In the genomic region with DNA sequence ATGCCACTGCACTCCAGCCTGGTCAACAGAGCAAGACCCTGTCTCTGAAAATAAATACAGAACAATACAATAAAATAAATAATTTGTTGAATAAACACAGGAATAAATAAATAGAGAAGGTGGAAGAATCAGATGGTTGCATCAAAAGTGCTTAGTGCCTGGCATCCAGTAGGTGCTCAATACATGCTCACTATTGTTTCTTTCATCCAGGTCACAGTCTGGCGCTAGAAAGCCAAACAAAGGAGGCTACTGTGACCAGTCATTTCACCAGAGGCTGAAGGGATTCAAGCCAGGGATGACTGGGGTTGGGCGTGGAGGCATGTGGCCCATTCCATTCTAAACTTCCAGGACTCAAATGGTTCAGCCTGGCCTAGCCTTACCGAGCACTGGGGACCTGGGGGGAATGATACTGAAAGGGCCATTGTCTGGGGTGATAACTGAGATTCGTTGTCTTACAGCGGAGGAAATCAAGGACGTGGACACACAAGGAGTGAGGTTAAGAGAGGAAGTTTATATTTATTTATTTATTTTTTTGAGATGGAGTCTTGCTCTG, we compare ENCODE assay signal across 25 cellular contexts. TPM values are rescaled to one million over a fixed set of nuclear protein-coding genes. Genes with fewer than 3 reads are reported as not detected.
"Had no signal": no experiment of that assay in that cellular context is flagged by ENCODE, and none has a peak within 500 bp of the region (broad histone marks: within the 10 kb centered on the region; RNA-seq: fewer than 3 reads in every experiment).

No MANE protein-coding gene starts in this region.

- ATAC-seq: activated CD4-positive, alpha-beta T cell treated with anti-CD3 and anti-CD28 coated beads for 36 hours; activated T-cell treated with anti-CD3 and anti-CD28 coated beads, Interleukin-2, amount 50 U/mL, for 4 hours; body of pancreas; left lobe of liver; lower lobe of right lung; naive thymus-derived CD8-positive, alpha-beta T cell had no signal

- H3K36me3 Mint-ChIP-seq: naive thymus-derived CD8-positive, alpha-beta T cell; neural progenitor cell had no signal

- H3K9me3 ChIP-seq: body of pancreas, lower lobe of right lung, transverse colon had no signal

- DNase-seq: activated CD4-positive, alpha-beta T cell treated with anti-CD3 and anti-CD28 coated beads for 36 hours; activated CD4-positive, alpha-beta T cell treated with anti-CD3 and anti-CD28 coated beads, Interleukin-2, amount 50 U/mL, for 4 hours; activated CD8-positive, alpha-beta memory T cell treated with anti-CD3 and anti-CD28 coated beads for 24 hours; activated CD8-positive, alpha-beta memory T cell treated with anti-CD3 and anti-CD28 coated beads, Interleukin-2, amount 50 U/mL, for 4 hours; activated naive CD4-positive, alpha-beta T cell treated with anti-CD3 and anti-CD28 coated beads, Interleukin-2, amount 10 ng/mL, durations not matched to agents 7 days and 5 days; activated T-cell treated with anti-CD3 and anti-CD28 coated beads, Interleukin-2, amount 50 U/mL, for 4 hours; anterior cingulate cortex; body of pancreas; cortex of kidney; foreskin fibroblast; kidney; lower lobe of right lung; naive thymus-derived CD8-positive, alpha-beta T cell; stimulated activated CD4-positive, alpha-beta T cell treated with anti-CD3 and anti-CD28 coated beads, Interleukin-1b, Interleukin-23, amount 100 ng/mL, for 48 hours; T-helper 9 cell; transverse colon had no signal

- H3K4me3 ChIP-seq: body of pancreas, cardiac muscle cell, lower lobe of right lung, neural progenitor cell, transverse colon had no signal

- H3K36me3 ChIP-seq: cardiac muscle cell, lower lobe of right lung, neural progenitor cell, transverse colon had no signal

- H3K27me3 ChIP-seq: body of pancreas, cardiac muscle cell, neural progenitor cell, transverse colon had no signal

- H3K9me3 Mint-ChIP-seq: activated naive CD4-positive, alpha-beta T cell treated with anti-CD3 and anti-CD28 coated beads, Interleukin-2, amount 10 ng/mL, durations not matched to agents 7 days and 5 days; activated T-cell treated with anti-CD3 and anti-CD28 coated beads, Interleukin-2, amount 50 U/mL, for 4 hours; naive thymus-derived CD8-positive, alpha-beta T cell; neural progenitor cell had no signal

- H3K27ac Mint-ChIP-seq: activated CD4-positive, alpha-beta T cell treated with anti-CD3 and anti-CD28 coated beads for 36 hours; neural progenitor cell had no signal

- H3K4me3 Mint-ChIP-seq: activated CD4-positive, alpha-beta T cell treated with anti-CD3 and anti-CD28 coated beads for 36 hours; activated naive CD4-positive, alpha-beta T cell treated with anti-CD3 and anti-CD28 coated beads, Interleukin-2, amount 10 ng/mL, durations not matched to agents 7 days and 5 days; activated T-cell treated with anti-CD3 and anti-CD28 coated beads, Interleukin-2, amount 50 U/mL, for 4 hours; naive thymus-derived CD8-positive, alpha-beta T cell; neural progenitor cell had no signal

- H3K27ac ChIP-seq: body of pancreas, cardiac muscle cell, lower lobe of right lung, neural progenitor cell had no signal

- H3K27me3 Mint-ChIP-seq: activated CD4-positive, alpha-beta T cell treated with anti-CD3 and anti-CD28 coated beads for 36 hours; naive thymus-derived CD8-positive, alpha-beta T cell had no signal

- H3K9ac ChIP-seq: neural progenitor cell had no signal

RNA-seq across cellular contexts. Expression of gene CLEC17A, which starts 7.4 kb away (rescaled TPM):
- total RNA-seq: body of pancreas; cardiac muscle cell; cerebellum; epithelial cell of proximal tubule; glomerular endothelial cell; left lobe of liver; lower lobe of right lung; renal cortical epithelial cell; T-helper 1 cell treated with Interleukin-12 subunit alpha and Interleukin-12 subunit beta and Interleukin-4 antibody, amounts not matched to agents 30 ng/mL and 1 ng/mL, for 36 hours; temporal lobe had no signal
- polyA plus RNA-seq: cardiac muscle cell; naive thymus-derived CD8-positive, alpha-beta T cell had no signal
